22 cellular contexts compared by ENCODE assay signal in genomic region chr3:164390046-164390445, GRCh38.
DNase-seq lines count a peak whose midpoint lies in the region; ATAC-seq, FAIRE-seq and TF ChIP-seq lines count a peak whose summit lies in the region.
"Had no signal": no experiment of that assay in that cellular context is flagged by ENCODE, and none has a peak within 500 bp of the region (broad histone marks: within the 10 kb centered on the region; RNA-seq: fewer than 3 reads in every experiment).

No MANE protein-coding gene starts in this region.

- TF ChIP-seq CTCF in 22Rv1 (IDR thresholded peaks at IDR 0.05) (peak; percentile 36), PC-9 (conservative IDR thresholded peaks at IDR 0.05) (peak; percentile 51; the same call in 1 of the 2 replicates), fibroblast of villous mesenchyme (IDR thresholded peaks at IDR 0.05; ENCODE audit: insufficient read depth, low read depth, low read length) (peak; percentile 3)

- no peaks in the 10 kb centered on the region for H3F3A ChIP-seq in PC-9 (ENCODE audit: insufficient read depth, low read depth)

- H3K4me1 ChIP-seq in PC-9 (replicated peaks; ENCODE audit: insufficient read depth) (no peaks in the 10 kb centered on the region), small intestine (ENCODE audit: control insufficient read depth in 2 of 2, insufficient read depth in 1 of 2, low read depth in 1 of 2, low read length in 1 of 2) (no peaks in the 10 kb centered on the region)
- H3K4me1 ChIP-seq: colonic mucosa, right lobe of liver had no signal

- H4K20me1 ChIP-seq in PC-9 (ENCODE audit: insufficient read depth): no peaks in the 10 kb centered on the region

- FAIRE-seq in small intestine (lab: Jason Lieb, UNC): no peak
- FAIRE-seq: H1, K562 had no signal

- intact Hi-C loops in PC-9 (cut with micrococcal nuclease; ENCODE audit: unreplicated experiment): no loop called here

- H2AFZ ChIP-seq in PC-9: no peak overlapping the region
- H2AFZ ChIP-seq: hepatocyte had no signal

- H3K9me2 ChIP-seq in PC-9 (ENCODE audit: insufficient read depth): no peaks in the 10 kb centered on the region

- no peaks in the 10 kb centered on the region for H3K79me2 ChIP-seq in PC-9 (ENCODE audit: low read depth)
- H3K79me2 ChIP-seq: hepatocyte had no signal

- no peaks in the 10 kb centered on the region for H3K9me3 ChIP-seq in PC-9 (ENCODE audit: insufficient read depth, low read depth)
- H3K9me3 ChIP-seq in small intestine (ENCODE audit: control insufficient read depth, low read depth): no peaks in the 10 kb centered on the region
- H3K9me3 ChIP-seq: colonic mucosa, right lobe of liver had no signal

- ATAC-seq in GM18858 (IDR thresholded peaks at IDR 0.05; ENCODE audit: unreplicated experiment): peak; percentile 56
- ATAC-seq: activated CD4-positive, alpha-beta T cell treated with anti-CD3 and anti-CD28 coated beads for 36 hours; K562; right lobe of liver had no signal

- H3K27ac ChIP-seq in 22Rv1 (no peak overlapping the region), PC-9 (no peak overlapping the region), small intestine (ENCODE audit: low read depth in 1 of 2, low read length in 1 of 2) (no peak overlapping the region)
- H3K27ac ChIP-seq: colonic mucosa, hepatocyte, right lobe of liver had no signal

- DNase-seq in PC-9 (no peak), fibroblast of villous mesenchyme (ENCODE audit: low read depth) (no peak), small intestine (no peak), NCI-H2227 (lab: John Stamatoyannopoulos, UW; ENCODE audit: unreplicated experiment) (no peak), NCI-H1417 treated with DMSO at 0.1 percent for 48 hours (lab: John Stamatoyannopoulos, UW) (no peak)
- no peak for DNase-seq in activated naive CD4-positive, alpha-beta T cell treated with Interleukin-2 at 50 U/mL for 16 hours
- DNase-seq: ACHN; activated CD4-positive, alpha-beta T cell treated with anti-CD3 and anti-CD28 coated beads for 36 hours; C1 segment of cervical spinal cord; colonic mucosa; islet precursor cell; NCI-H2081; NCI-H510A; right lobe of liver; Right ventricle myocardium superior; T-helper 1 cell had no signal

- no peaks in the 10 kb centered on the region for H3K36me3 ChIP-seq in PC-9 (ENCODE audit: low read depth)
- H3K36me3 ChIP-seq in small intestine (ENCODE audit: control insufficient read depth in 2 of 2, insufficient read depth in 2 of 2, low read length in 2 of 2): no peaks in the 10 kb centered on the region
- H3K36me3 ChIP-seq: colonic mucosa, right lobe of liver had no signal

- H3K27me3 ChIP-seq in PC-9 (ENCODE audit: insufficient read depth, low read depth) (no peaks in the 10 kb centered on the region), small intestine (ENCODE audit: control insufficient read depth in 2 of 2, insufficient read depth in 2 of 2, low read length in 2 of 2) (no peaks in the 10 kb centered on the region)
- H3K27me3 ChIP-seq: colonic mucosa, hepatocyte, right lobe of liver had no signal

- POLR2A ChIA-PET in PC-9 (lab: Charles Lee; ENCODE audit: unreplicated experiment): no interaction called here

- CTCF ChIA-PET in PC-9 (lab: Charles Lee): no interaction called here

- H3K4me2 ChIP-seq in PC-9: no peak overlapping the region
- H3K4me2 ChIP-seq: hepatocyte had no signal

- no TSS peak for BruUV-seq in PC-9 (replicated peaks; lab: Mats Ljungman, UMichigan)

- no peak overlapping the region for H3K4me3 ChIP-seq in PC-9
- no peak overlapping the region for H3K4me3 ChIP-seq in fibroblast of villous mesenchyme (ENCODE audit: low read depth, low read length)
- no peak overlapping the region for H3K4me3 ChIP-seq in small intestine (ENCODE audit: low read depth in 1 of 2, low read length in 2 of 2)
- H3K4me3 ChIP-seq: colonic mucosa, hepatocyte, K562, lung, right lobe of liver had no signal
